Comparison of ENCODE assay signal across 7 cellular contexts in the genomic region with DNA sequence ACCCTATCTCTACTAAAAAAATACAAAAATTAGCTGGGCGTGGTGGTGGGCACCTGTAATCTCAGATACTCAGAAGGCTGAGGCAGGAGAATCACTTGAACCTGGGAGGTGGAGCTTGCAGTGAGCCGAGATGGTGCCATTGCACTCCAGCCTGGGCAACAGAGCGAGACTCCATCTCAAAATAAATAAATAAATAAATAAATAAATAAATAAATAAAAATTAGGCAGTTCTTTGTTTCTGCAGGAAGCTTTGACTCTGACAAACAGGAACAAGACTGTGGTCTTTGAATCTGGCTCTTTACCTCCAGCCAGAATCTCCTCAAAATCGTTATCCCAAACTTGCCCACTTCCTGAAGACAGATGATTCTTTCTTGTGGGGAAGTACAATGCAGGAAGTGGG. TPM values are rescaled to one million over a fixed set of nuclear protein-coding genes. Genes with fewer than 3 reads are reported as not detected.
DNase-seq lines count a peak whose midpoint lies in the region; ATAC-seq, FAIRE-seq and TF ChIP-seq lines count a peak whose summit lies in the region.
"Not testable (repeated sequence)": the region's sequence is repeated elsewhere in the genome, so short reads cannot be mapped to it uniquely, and the experiment has no call there.

No MANE protein-coding gene starts in this region.

- H3K27ac ChIP-seq in A549; BLaER1; BLaER1 treated with 17β-estradiol and CSF1 and Interleukin-3, amounts not matched to agents 10 nM and 100 nM; HEK293 (ENCODE audit: extremely low read depth, low read depth, low read length): not testable (repeated sequence)
- H3K27ac ChIP-seq in DND-41 (ENCODE audit: low read length) = peak overlapping the region; percentile 34; the same call in 1 of the 2 replicates

- DNase-seq in A549 (ENCODE audit: low read depth in 1 of 2, low spot score in 1 of 2); DND-41: not testable (repeated sequence)
- peak; percentile 69 for DNase-seq in Jurkat, Clone E6-1 (ENCODE audit: low read depth, low spot score)
- DNase-seq in Kasumi-1 (lab: John Stamatoyannopoulos, UW) = peak; percentile 5 to 21

- not testable (repeated sequence) for H3K79me2 ChIP-seq in DND-41 (ENCODE audit: insufficient read depth, low read length)

- not testable (repeated sequence) for H3K36me3 ChIP-seq in BLaER1; BLaER1 treated with 17β-estradiol and CSF1 and Interleukin-3, amounts not matched to agents 10 nM and 100 nM; DND-41 (ENCODE audit: insufficient read depth, low read length); HEK293 (ENCODE audit: control insufficient read depth in 2 of 2, insufficient read depth in 1 of 2, low read length in 2 of 2)

- not testable (repeated sequence) for FAIRE-seq in A549 (lab: Jason Lieb, UNC)

- CTCF ChIA-PET in A549 (lab: Yijun Ruan, JAX) = interaction anchor here (0.6 to 35.1 kb wide), 8 partner anchors 7 to 256 kb away, joined by 3 to 1675 read pairs (median 94); a partner anchor contains a TSS
- CTCF ChIA-PET in HEK293 (lab: Yijun Ruan, JAX) = interaction anchor here (0.7 to 12.5 kb wide), 6 partner anchors 10 to 249 kb away, joined by 3 to 216 read pairs (median 4); no protein-coding TSS in a partner anchor

- H2AFZ ChIP-seq in DND-41 (ENCODE audit: low read depth, low read length) = not testable (repeated sequence)

- 92% methylated on average over 4 of the region's 4 CpGs for WGBS in A549 (ENCODE audit: missing lambda C conversion rate)

- POLR2A ChIA-PET in A549 (lab: Yijun Ruan, JAX) = not testable (repeated sequence)
- POLR2A ChIA-PET in HEK293 (lab: Yijun Ruan, JAX) = interaction anchor here (0.7 kb wide), 1 partner anchor 142 kb away, joined by 4 read pairs; no protein-coding TSS in a partner anchor

- H4K20me1 ChIP-seq in BLaER1; BLaER1 treated with 17β-estradiol and CSF1 and Interleukin-3, amounts not matched to agents 10 nM and 100 nM; DND-41 (ENCODE audit: insufficient read depth, low read length): not testable (repeated sequence)

- TF ChIP-seq POLR2A in A549 (IDR thresholded peaks at IDR 0.05; ENCODE audit: low read length) = not testable (repeated sequence)

- not testable (repeated sequence) for H3K4me2 ChIP-seq in A549; DND-41 (ENCODE audit: insufficient read depth, low read length)
- peak overlapping the region; percentile 27 for H3K4me2 ChIP-seq in BLaER1
- H3K4me2 ChIP-seq in BLaER1 treated with 17β-estradiol and CSF1 and Interleukin-3, amounts not matched to agents 10 nM and 100 nM = peak overlapping the region in 9 of 11 experiments; percentile 12 to 59 (median 29); a peak in 14 of 22 replicates

- TF ChIP-seq EP300 in A549 (IDR thresholded peaks at IDR 0.05) = not testable (repeated sequence)

- not testable (repeated sequence) for TF ChIP-seq RAD21 in A549 (conservative IDR thresholded peaks at IDR 0.05 in 1 of 2, IDR thresholded peaks at IDR 0.05 in 1 of 2)

- not testable (repeated sequence) for H3K4me1 ChIP-seq in A549; HEK293 (ENCODE audit: control insufficient read depth, insufficient read depth, low read length)
- H3K4me1 ChIP-seq in BLaER1 = peaks cover 30% of the 10 kb centered on the region
- peaks cover 7 to 29% (median 19%) of the 10 kb centered on the region in 10 experiments; a peak in 19 of 20 replicates for H3K4me1 ChIP-seq in BLaER1 treated with 17β-estradiol and CSF1 and Interleukin-3, amounts not matched to agents 10 nM and 100 nM
- peaks cover 27% of the 10 kb centered on the region for H3K4me1 ChIP-seq in DND-41 (ENCODE audit: insufficient read depth, low read length)

- not testable (repeated sequence) for H3K9ac ChIP-seq in BLaER1; BLaER1 treated with 17β-estradiol and CSF1 and Interleukin-3, amounts not matched to agents 10 nM and 100 nM; DND-41 (ENCODE audit: low read depth, low read length)

- not testable (repeated sequence) for H3K9me3 ChIP-seq in A549; BLaER1; BLaER1 treated with 17β-estradiol and CSF1 and Interleukin-3, amounts not matched to agents 10 nM and 100 nM (replicated peaks in 1 of 11); DND-41 (ENCODE audit: insufficient read depth, low read length, severe bottlenecking); HEK293 (ENCODE audit: control insufficient read depth, insufficient read depth, low read depth, low read length)

- not testable (repeated sequence) for H3K27me3 ChIP-seq in BLaER1; BLaER1 treated with 17β-estradiol and CSF1 and Interleukin-3, amounts not matched to agents 10 nM and 100 nM; DND-41 (ENCODE audit: insufficient read depth, low read length, poor library complexity)

- TF ChIP-seq CTCF in A549 (IDR thresholded peaks at IDR 0.05); DND-41 (IDR thresholded peaks at IDR 0.05; ENCODE audit: borderline replicate concordance, extremely low read depth, low read length, poor library complexity, severe bottlenecking); HEK293 (tag by site-specific recombination; IDR thresholded peaks at IDR 0.05): not testable (repeated sequence)

- not testable (repeated sequence) for H3K4me3 ChIP-seq in A549; BLaER1; BLaER1 treated with 17β-estradiol and CSF1 and Interleukin-3, amounts not matched to agents 10 nM and 100 nM; DND-41 (ENCODE audit: low read depth in 1 of 2, low read length in 2 of 2); HEK293 (ENCODE audit: low read depth, low read length); Jurkat, Clone E6-1 (ENCODE audit: low read length)

- not testable (repeated sequence) for ATAC-seq in A549; DND-41 (ENCODE audit: insufficient read depth, low read depth)

TF ChIP-seq in A549, 52 proteins besides CTCF, POLR2A, EP300 and RAD21:
- peak; percentile 46 for TF ChIP-seq ZC3H11A (IDR thresholded peaks at IDR 0.05)

TF ChIP-seq in HEK293, 187 proteins besides CTCF, POLR2A, EP300 and RAD21 (continues in another document):
- TF ChIP-seq, protein P1, sequence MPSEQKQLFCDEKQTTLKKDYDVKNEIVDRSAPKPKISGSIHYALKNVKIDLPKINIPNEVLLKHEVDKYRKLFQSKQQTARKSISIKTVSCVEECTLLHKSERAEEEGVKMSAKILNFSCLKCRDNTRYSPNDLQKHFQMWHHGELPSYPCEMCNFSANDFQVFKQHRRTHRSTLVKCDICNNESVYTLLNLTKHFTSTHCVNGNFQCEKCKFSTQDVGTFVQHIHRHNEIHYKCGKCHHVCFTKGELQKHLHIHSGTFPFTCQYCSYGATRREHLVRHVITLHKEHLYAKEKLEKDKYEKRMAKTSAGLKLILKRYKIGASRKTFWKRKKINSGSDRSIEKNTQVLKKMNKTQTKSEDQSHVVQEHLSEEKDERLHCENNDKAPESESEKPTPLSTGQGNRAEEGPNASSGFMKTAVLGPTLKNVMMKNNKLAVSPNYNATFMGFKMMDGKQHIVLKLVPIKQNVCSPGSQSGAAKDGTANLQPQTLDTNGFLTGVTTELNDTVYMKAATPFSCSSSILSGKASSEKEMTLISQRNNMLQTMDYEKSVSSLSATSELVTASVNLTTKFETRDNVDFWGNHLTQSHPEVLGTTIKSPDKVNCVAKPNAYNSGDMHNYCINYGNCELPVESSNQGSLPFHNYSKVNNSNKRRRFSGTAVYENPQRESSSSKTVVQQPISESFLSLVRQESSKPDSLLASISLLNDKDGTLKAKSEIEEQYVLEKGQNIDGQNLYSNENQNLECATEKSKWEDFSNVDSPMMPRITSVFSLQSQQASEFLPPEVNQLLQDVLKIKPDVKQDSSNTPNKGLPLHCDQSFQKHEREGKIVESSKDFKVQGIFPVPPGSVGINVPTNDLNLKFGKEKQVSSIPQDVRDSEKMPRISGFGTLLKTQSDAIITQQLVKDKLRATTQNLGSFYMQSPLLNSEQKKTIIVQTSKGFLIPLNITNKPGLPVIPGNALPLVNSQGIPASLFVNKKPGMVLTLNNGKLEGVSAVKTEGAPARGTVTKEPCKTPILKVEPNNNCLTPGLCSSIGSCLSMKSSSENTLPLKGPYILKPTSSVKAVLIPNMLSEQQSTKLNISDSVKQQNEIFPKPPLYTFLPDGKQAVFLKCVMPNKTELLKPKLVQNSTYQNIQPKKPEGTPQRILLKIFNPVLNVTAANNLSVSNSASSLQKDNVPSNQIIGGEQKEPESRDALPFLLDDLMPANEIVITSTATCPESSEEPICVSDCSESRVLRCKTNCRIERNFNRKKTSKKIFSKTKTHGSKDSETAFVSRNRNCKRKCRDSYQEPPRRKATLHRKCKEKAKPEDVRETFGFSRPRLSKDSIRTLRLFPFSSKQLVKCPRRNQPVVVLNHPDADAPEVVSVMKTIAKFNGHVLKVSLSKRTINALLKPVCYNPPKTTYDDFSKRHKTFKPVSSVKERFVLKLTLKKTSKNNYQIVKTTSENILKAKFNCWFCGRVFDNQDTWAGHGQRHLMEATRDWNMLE (tag by site-specific recombination; conservative IDR thresholded peaks at IDR 0.05; ENCODE audit: low read depth) = peak; percentile 62; the same call in 1 of the 2 replicates

RNA-seq across cellular contexts. Expression of a gene that starts 59.4 kb away (rescaled TPM):
- polyA plus RNA-seq in A549 (2011; rRNA removed) = 115 and 119 TPM in 2 replicates
- polyA plus RNA-seq in A549 (2012; cell fraction: cytosol; rRNA removed) = 48.7 and 50.3 TPM in 2 replicates
- 37.9 and 52.9 TPM in 2 replicates for polyA plus RNA-seq in A549 (2012; cell fraction: nucleus; rRNA removed)
- polyA plus RNA-seq in A549 (2017; fragmentation: RNase III; extraction: RNeasy Plus Mini Kit Qiagen cat#74134 plus additional on column Dnase treatment) = 34.1 to 36.9 TPM (median 35.9 TPM) in 3 replicates
- 59.3 and 67.7 TPM in 2 replicates for polyA minus RNA-seq in A549 (2011; rRNA and poly(A)+ RNA removed)
- 13.5 TPM for polyA plus RNA-seq in Jurkat, Clone E6-1 (2012; ENCODE audit: insufficient read depth, insufficient read length)
